ENCODE assay signal across 22 cellular contexts in the genomic region with DNA sequence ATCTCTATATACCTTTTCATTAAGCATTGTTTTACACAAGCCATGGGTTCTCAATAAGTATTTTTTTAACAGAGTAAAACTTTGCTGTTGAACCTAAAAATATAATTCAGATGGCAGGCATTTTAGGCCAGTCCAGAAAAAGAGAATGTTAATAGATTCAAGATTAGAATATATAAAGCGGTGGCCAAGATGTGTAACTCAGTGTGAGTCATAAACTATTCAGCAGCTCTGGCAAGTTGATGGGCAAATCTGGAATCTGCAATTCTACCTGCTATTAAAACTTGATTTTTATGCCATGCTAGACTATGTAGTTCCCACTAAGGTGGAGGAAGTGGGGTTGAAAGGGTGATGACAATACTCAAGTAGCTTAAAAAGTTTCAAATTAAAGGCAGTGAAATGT. TPM values are rescaled to one million over a fixed set of nuclear protein-coding genes. Genes with fewer than 3 reads are reported as not detected.
DNase-seq lines count a peak whose midpoint lies in the region; FAIRE-seq and TF ChIP-seq lines count a peak whose summit lies in the region.
"Had no signal": no experiment of that assay in that cellular context is flagged by ENCODE, and none has a peak within 500 bp of the region (broad histone marks: within the 10 kb centered on the region; RNA-seq: fewer than 3 reads in every experiment).

No MANE protein-coding gene starts in this region.

- no peaks in the 10 kb centered on the region for H3K9me3 ChIP-seq in astrocyte (ENCODE audit: insufficient read depth, low read depth, low read length)
- H3K9me3 ChIP-seq in spleen, result no peaks in the 10 kb centered on the region
- H3K9me3 ChIP-seq: Caco-2 had no signal

- H3K36me3 Mint-ChIP-seq in astrocyte (ENCODE audit: low read depth, unreplicated experiment), result no peaks in the 10 kb centered on the region

- no peak overlapping the region for H3K27ac Mint-ChIP-seq in astrocyte (ENCODE audit: unreplicated experiment)
- H3K27ac Mint-ChIP-seq: B cell; CD4-positive, alpha-beta T cell; HFFc6 had no signal

- WGBS in spleen, 5 donors, result 89 to 100% (median 98%) methylated on average over 1 of the region's 1 CpG

- no peaks in the 10 kb centered on the region for H4K20me1 ChIP-seq in astrocyte (ENCODE audit: insufficient read depth, low read length)

- H3K4me1 ChIP-seq in astrocyte (ENCODE audit: insufficient read depth, low read length) (no peaks in the 10 kb centered on the region), spleen (no peaks in the 10 kb centered on the region)
- H3K4me1 ChIP-seq: Caco-2 had no signal

- DNase-seq in A172 (ENCODE audit: low spot score) (peak; percentile 4), HFF-Myc (ENCODE audit: extremely low read depth, low read depth) (peak; percentile 15), astrocyte (ENCODE audit: low read depth) (peak; percentile 29), fibroblast of peridontal ligament (ENCODE audit: extremely low read depth) (peak; percentile 51), spleen (no peak)
- DNase-seq in activated CD4-positive, alpha-beta T cell treated with anti-CD3 and anti-CD28 coated beads for 48 hours, result no peak
- DNase-seq in stimulated activated CD4-positive, alpha-beta T cell treated with anti-CD3 and anti-CD28 coated beads, Interleukin-4, amount 100 ng/mL, for 24 hours, result no peak
- DNase-seq in activated CD8-positive, alpha-beta memory T cell treated with anti-CD3 and anti-CD28 coated beads for 24 hours, result no peak
- DNase-seq: 8988T; Caco-2; CD4-positive, alpha-beta T cell; HFFc6; NCI-H1105 treated with DMSO at 0.1 percent for 48 hours; NCI-H1694; NCI-H2081 treated with DMSO at 0.1 percent for 48 hours; NCI-H2227 treated with DMSO at 0.1 percent for 48 hours; NCI-H524 had no signal

- H3K4me1 Mint-ChIP-seq in astrocyte (ENCODE audit: low read depth, unreplicated experiment), result no peaks in the 10 kb centered on the region

- H3K4me3 ChIP-seq in HFF-Myc (replicated peaks; ENCODE audit: low read depth, low read length) (no peak overlapping the region), astrocyte (ENCODE audit: insufficient read depth, low read depth, low read length) (no peak overlapping the region), spleen (no peak overlapping the region)
- H3K4me3 ChIP-seq: K562 had no signal

- H3K4me3 Mint-ChIP-seq in astrocyte (ENCODE audit: unreplicated experiment), result no peak overlapping the region
- H3K4me3 Mint-ChIP-seq: B cell; CD4-positive, alpha-beta T cell; HFFc6 had no signal

- no peak for TF ChIP-seq CTCF in HFF-Myc (IDR thresholded peaks at IDR 0.05; ENCODE audit: low read depth, low read length, missing control alignments)
- TF ChIP-seq CTCF in astrocyte (IDR thresholded peaks at IDR 0.05; ENCODE audit: insufficient read depth, low read depth, low read length), result no peak
- no peak for TF ChIP-seq CTCF in spleen (IDR thresholded peaks at IDR 0.05 in 8 of 11, conservative IDR thresholded peaks at IDR 0.05 in 3 of 11)

- no peak overlapping the region for H3K27ac ChIP-seq in astrocyte (ENCODE audit: low read depth, low read length)
- H3K27ac ChIP-seq in spleen, result no peak overlapping the region

- H3K27me3 Mint-ChIP-seq in astrocyte (ENCODE audit: low read depth, unreplicated experiment), result no peaks in the 10 kb centered on the region
- H3K27me3 Mint-ChIP-seq: B cell; CD4-positive, alpha-beta T cell had no signal

- no peaks in the 10 kb centered on the region for H3K9me3 Mint-ChIP-seq in astrocyte (ENCODE audit: unreplicated experiment)
- H3K9me3 Mint-ChIP-seq: CD4-positive, alpha-beta T cell; HFFc6 had no signal

- TF ChIP-seq POLR2A in spleen (IDR thresholded peaks at IDR 0.05), result no peak

- H3K79me2 ChIP-seq in astrocyte (ENCODE audit: insufficient read depth, low read length), result no peaks in the 10 kb centered on the region

- intact Hi-C loops in spleen (cut with DNase I; ENCODE audit: low total_unique reads), result no loop called here

- FAIRE-seq in astrocyte (lab: Jason Lieb, UNC), result no peak
- FAIRE-seq: H54, K562 had no signal

- H3K36me3 ChIP-seq in astrocyte (ENCODE audit: insufficient read depth, low read length), result no peaks in the 10 kb centered on the region
- no peaks in the 10 kb centered on the region for H3K36me3 ChIP-seq in spleen

- no peak overlapping the region for H3K9ac ChIP-seq in astrocyte (ENCODE audit: low read length)

- no peaks in the 10 kb centered on the region for H3K27me3 ChIP-seq in astrocyte (ENCODE audit: insufficient read depth, low read length)
- H3K27me3 ChIP-seq in spleen (replicated peaks in 1 of 7), result no peaks in the 10 kb centered on the region

- no peak overlapping the region for H3K4me2 ChIP-seq in astrocyte (ENCODE audit: low read length)

- no peak overlapping the region for H2AFZ ChIP-seq in astrocyte (ENCODE audit: low read depth, low read length)

RNA-seq across cellular contexts. Expression of gene CASP12, which starts 45.4 kb away (rescaled TPM):
- total RNA-seq in A172 (2014; rRNA removed; shearing (Covaris generic)), result not detected in 2 replicates
- total RNA-seq in astrocyte (not detected in 2 replicates), spleen (under 1 TPM in 3 of 7 donors, not detected in 4; 0.32 to 0.50 (median 0.46) TPM)
- under 1 TPM; 0.14 to 0.54 (median 0.20) TPM for polyA plus RNA-seq in spleen
- total RNA-seq: B cell; Caco-2; CD4-positive, alpha-beta T cell; Daoy; HFFc6; K562; SK-MEL-5 had no signal
- polyA plus RNA-seq: K562 had no signal

Comparison
In these comparisons a context has a peak if more than half of its experiments do, and no peak if none do; other contexts are left out.
1. DNase-seq: peak in A172 (single experiment), HFF-Myc (single experiment), astrocyte (single experiment) and fibroblast of peridontal ligament (single experiment); none in spleen (single experiment), activated CD4-positive, alpha-beta T cell treated with anti-CD3 and anti-CD28 coated beads for 48 hours (single experiment), stimulated activated CD4-positive, alpha-beta T cell treated with anti-CD3 and anti-CD28 coated beads, Interleukin-4, amount 100 ng/mL, for 24 hours (single experiment) and activated CD8-positive, alpha-beta memory T cell treated with anti-CD3 and anti-CD28 coated beads for 24 hours (single experiment).